Comparison of ENCODE assay signal across 12 cellular contexts in the genomic region with DNA sequence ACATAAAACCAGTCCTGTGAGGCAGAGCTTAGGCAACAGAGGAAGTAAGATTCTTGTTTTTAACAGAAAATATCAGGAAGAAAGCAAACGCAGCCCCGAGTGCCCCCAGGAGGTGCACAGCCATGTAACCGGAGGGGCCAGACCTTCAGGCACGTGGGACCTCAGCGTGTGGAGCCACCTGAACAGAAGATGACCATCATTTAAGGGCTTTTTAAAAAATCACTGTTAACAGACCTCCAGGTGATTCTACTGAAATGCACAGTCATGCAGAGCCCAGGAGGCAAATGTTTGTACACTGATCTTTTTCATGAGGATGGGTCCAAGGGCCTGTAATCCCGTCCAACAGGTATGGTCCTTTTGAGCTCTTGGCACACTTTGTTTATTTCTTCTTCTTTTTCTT. TPM values are rescaled to one million over a fixed set of nuclear protein-coding genes. Genes with fewer than 3 reads are reported as not detected.
DNase-seq lines count a peak whose midpoint lies in the region; ATAC-seq, FAIRE-seq and TF ChIP-seq lines count a peak whose summit lies in the region.
"Had no signal": no experiment of that assay in that cellular context is flagged by ENCODE, and none has a peak within 500 bp of the region (broad histone marks: within the 10 kb centered on the region; RNA-seq: fewer than 3 reads in every experiment).

No MANE protein-coding gene starts in this region.

- H3K4me1 ChIP-seq in HepG2 (ENCODE audit: insufficient read depth, low read length): 0 out of 2 replicates have a peak, but pooled peaks cover 7% of the 10 kb centered on the region
- H3K4me1 ChIP-seq in right lobe of liver: no peaks in the 10 kb centered on the region
- H3K4me1 ChIP-seq: SJSA1 had no signal

- H3K4me2 ChIP-seq in HepG2 (ENCODE audit: low read depth, low read length): no peak overlapping the region

- DNase-seq in HepG2 (ENCODE audit: low spot score) (no peak), right lobe of liver (no peak), NOMO-1 treated with dmso at 0.1 percent for 144 hours (lab: John Stamatoyannopoulos, UW; ENCODE audit: unreplicated experiment) (peak; percentile 61), D721Med (ENCODE audit: insufficient read length, low spot score) (no peak), kidney glomerular epithelial cell (lab: John Stamatoyannopoulos, UW) (no peak)
- peak in 1 of 2 donors; percentile 19 for DNase-seq in stimulated activated naive CD8-positive, alpha-beta T cell treated with anti-CD3 and anti-CD28 coated beads, Interleukin-15, amount 100 ng/mL, for 72 hours
- no peak for DNase-seq in stimulated activated CD4-positive, alpha-beta T cell treated with anti-CD3 and anti-CD28 coated beads, Interleukin-2, amount 100 ng/mL, for 24 hours
- DNase-seq: activated CD4-positive, alpha-beta T cell treated with anti-CD3 and anti-CD28 coated beads for 4 hours; activated naive CD4-positive, alpha-beta T cell treated with anti-CD3 and anti-CD28 coated beads, Interleukin-2, amount 10 ng/mL, durations not matched to agents 7 days and 5 days; NCI-H446 treated with DMSO at 0.1 percent for 48 hours had no signal

- CTCF ChIA-PET in HepG2 (lab: Yijun Ruan, JAX; ENCODE audit: low intra/inter-chr PET ratio, low total read pairs): no interaction called here

- in situ Hi-C loops in HepG2 (cut with HindIII; ENCODE audit: extremely low pct_ligation_motif_present, low pct_unique_long_range_greater_than_20kb): no loop called here

- POLR2A ChIA-PET in HepG2 (lab: Yijun Ruan, JAX): interaction anchor here (0.6 kb wide), 1 partner anchor 325 kb away, joined by 4 read pairs; no protein-coding TSS in a partner anchor

- H3K9ac ChIP-seq in HepG2 (ENCODE audit: insufficient read depth, low read depth, low read length): no peak overlapping the region

- intact Hi-C loops in HepG2 (cut with micrococcal nuclease; ENCODE audit: unreplicated experiment) (no loop called here), right lobe of liver (cut with DNase I) (no loop called here)

- no TSS peak for BruUV-seq in HepG2 (replicated peaks; lab: Mats Ljungman, UMichigan)

- FAIRE-seq in HepG2 (lab: Jason Lieb, UNC) (no peak), D721Med (lab: Jason Lieb, UNC) (no peak)

- no peak overlapping the region for H3K27ac ChIP-seq in HepG2 (ENCODE audit: extremely low read length, insufficient read depth, low read length)
- H3K27ac ChIP-seq in right lobe of liver: no peak overlapping the region
- H3K27ac ChIP-seq: SJSA1 had no signal

- no peaks in the 10 kb centered on the region for H3K27me3 Mint-ChIP-seq in activated naive CD8-positive, alpha-beta T cell
- H3K27me3 Mint-ChIP-seq in stimulated activated naive CD8-positive, alpha-beta T cell treated with anti-CD3 and anti-CD28 coated beads, Interleukin-15, amount 100 ng/mL, for 72 hours: no peaks in the 10 kb centered on the region

- no peaks in the 10 kb centered on the region for H3K79me2 ChIP-seq in HepG2 (ENCODE audit: insufficient read depth, low read length)

- no peaks in the 10 kb centered on the region for H3K9me3 Mint-ChIP-seq in activated naive CD8-positive, alpha-beta T cell (ENCODE audit: low read depth)
- H3K9me3 Mint-ChIP-seq in stimulated activated naive CD8-positive, alpha-beta T cell treated with anti-CD3 and anti-CD28 coated beads, Interleukin-15, amount 100 ng/mL, for 72 hours: peaks cover 6 to 8% of the 10 kb centered on the region in 2 donors
- H3K9me3 Mint-ChIP-seq: activated naive CD4-positive, alpha-beta T cell treated with anti-CD3 and anti-CD28 coated beads, Interleukin-2, amount 10 ng/mL, durations not matched to agents 7 days and 5 days had no signal

- H4K20me1 ChIP-seq in HepG2 (ENCODE audit: insufficient read depth, low read length): no peaks in the 10 kb centered on the region

- ATAC-seq in HepG2 (no peak; the same call in 2 of the 3 replicates), right lobe of liver (no peak)
- peak; percentile 81 for ATAC-seq in stimulated activated naive CD8-positive, alpha-beta T cell treated with anti-CD3 and anti-CD28 coated beads, Interleukin-15, amount 100 ng/mL, for 72 hours

- peaks cover 19% of the 10 kb centered on the region for H3K4me1 Mint-ChIP-seq in activated naive CD8-positive, alpha-beta T cell (ENCODE audit: low read depth)
- H3K4me1 Mint-ChIP-seq in stimulated activated naive CD8-positive, alpha-beta T cell treated with anti-CD3 and anti-CD28 coated beads, Interleukin-15, amount 100 ng/mL, for 72 hours: peaks cover 24% of the 10 kb centered on the region
- H3K4me1 Mint-ChIP-seq: activated naive CD4-positive, alpha-beta T cell treated with anti-CD3 and anti-CD28 coated beads, Interleukin-2, amount 10 ng/mL, durations not matched to agents 7 days and 5 days had no signal

- H3K9me3 ChIP-seq in HepG2 (ENCODE audit: low read length) (no peaks in the 10 kb centered on the region), right lobe of liver (no peaks in the 10 kb centered on the region)
- H3K9me3 ChIP-seq: SJSA1 had no signal

- peaks cover 4% of the 10 kb centered on the region for H3K36me3 Mint-ChIP-seq in activated naive CD8-positive, alpha-beta T cell

- no peaks in the 10 kb centered on the region for H3K27me3 ChIP-seq in HepG2 (ENCODE audit: control insufficient read depth in 1 of 2, insufficient read depth in 2 of 2, low read length in 2 of 2)
- no peaks in the 10 kb centered on the region for H3K27me3 ChIP-seq in right lobe of liver
- H3K27me3 ChIP-seq: SJSA1 had no signal

- no peak overlapping the region for H3K4me3 Mint-ChIP-seq in activated naive CD8-positive, alpha-beta T cell
- no peak overlapping the region for H3K4me3 Mint-ChIP-seq in stimulated activated naive CD8-positive, alpha-beta T cell treated with anti-CD3 and anti-CD28 coated beads, Interleukin-15, amount 100 ng/mL, for 72 hours
- H3K4me3 Mint-ChIP-seq: activated naive CD4-positive, alpha-beta T cell treated with anti-CD3 and anti-CD28 coated beads, Interleukin-2, amount 10 ng/mL, durations not matched to agents 7 days and 5 days had no signal

- TF ChIP-seq POLR2A in HepG2 (IDR thresholded peaks at IDR 0.05; ENCODE audit: insufficient read depth in 1 of 2, low read depth in 2 of 2, low read length in 2 of 2) (no peak), right lobe of liver (IDR thresholded peaks at IDR 0.05) (no peak)

- no peak for TF ChIP-seq EP300 in HepG2 (IDR thresholded peaks at IDR 0.05; ENCODE audit: low read depth in 2 of 2, low read length in 2 of 2)
- TF ChIP-seq EP300 in HepG2 (CRISPR knock-in tag; IDR thresholded peaks at IDR 0.05; ENCODE audit: borderline replicate concordance): no peak

- TF ChIP-seq CTCF in HepG2 (CRISPR knock-in tag; IDR thresholded peaks at IDR 0.05) (no peak), right lobe of liver (IDR thresholded peaks at IDR 0.05) (no peak), D721Med (IDR thresholded peaks at IDR 0.05; ENCODE audit: insufficient read depth, missing control alignments) (no peak)

- TF ChIP-seq RAD21 in HepG2 (CRISPR knock-in tag; IDR thresholded peaks at IDR 0.05): no peak

- H3K27ac Mint-ChIP-seq in activated naive CD8-positive, alpha-beta T cell: peak overlapping the region; percentile 38
- no peak overlapping the region for H3K27ac Mint-ChIP-seq in stimulated activated naive CD8-positive, alpha-beta T cell treated with anti-CD3 and anti-CD28 coated beads, Interleukin-15, amount 100 ng/mL, for 72 hours
- H3K27ac Mint-ChIP-seq: activated naive CD4-positive, alpha-beta T cell treated with anti-CD3 and anti-CD28 coated beads, Interleukin-2, amount 10 ng/mL, durations not matched to agents 7 days and 5 days had no signal

- no peak overlapping the region for H3K4me3 ChIP-seq in HepG2 (replicated peaks in 1 of 3; ENCODE audit: insufficient read depth in 1 of 3, low read depth in 2 of 3, low read length in 3 of 3)
- H3K4me3 ChIP-seq in right lobe of liver: no peak overlapping the region
- H3K4me3 ChIP-seq: SJSA1 had no signal

- H2AFZ ChIP-seq in HepG2 (ENCODE audit: low read length): no peak overlapping the region

- WGBS in HepG2 (ENCODE audit: low lambda C conversion rate): 55% methylated on average over 6 of the region's 6 CpGs
- 66% methylated on average over 6 of the region's 6 CpGs for WGBS in right lobe of liver (ENCODE audit: insufficient coverage, low coverage, low lambda C conversion rate, missing lambda C conversion rate)

- H3K36me3 ChIP-seq in HepG2 (replicated peaks in 1 of 2; ENCODE audit: control insufficient read depth in 1 of 2, insufficient read depth in 2 of 2, low read length in 2 of 2) (peaks cover under 1 to 3% of the 10 kb centered on the region in 2 experiments; a peak in 2 of 5 replicates), right lobe of liver (peaks cover 0 to 7% (median 3%) of the 10 kb centered on the region in 4 donors)

RNA-seq across cellular contexts. Expression of gene SPG21, which starts 38.8 kb away (rescaled TPM):
- 42.4 and 53.0 TPM in 2 replicates for total RNA-seq in HepG2 (2016; rRNA removed; fragmentation: Illumina TruSeq; extraction: Trizol)
- total RNA-seq in HepG2 (2016; cell fraction: cytosol; rRNA removed; fragmentation: Illumina TruSeq; extraction: Trizol; ENCODE audit: low read depth): 56.6 and 57.5 TPM in 2 replicates
- total RNA-seq in HepG2 (2016; cell fraction: insoluble cytoplasmic fraction; rRNA removed; fragmentation: Illumina TruSeq; extraction: Trizol): 43.5 and 50.8 TPM in 2 replicates
- total RNA-seq in HepG2 (2016; cell fraction: membrane; rRNA removed; fragmentation: Illumina TruSeq; extraction: Trizol): 111 and 115 TPM in 2 replicates
- total RNA-seq in HepG2 (2016; cell fraction: nucleus; rRNA removed; fragmentation: Illumina TruSeq; extraction: Trizol): 31.3 and 35.8 TPM in 2 replicates
- polyA plus RNA-seq in HepG2 (2011; rRNA removed): 29.1 and 36.7 TPM in 2 replicates
- 41.8 and 47.6 TPM in 2 replicates for polyA plus RNA-seq in HepG2 (2011; cell fraction: cytosol; rRNA removed)
- 13.3 and 18.4 TPM in 2 replicates for polyA plus RNA-seq in HepG2 (2011; cell fraction: nucleus; rRNA removed)
- 33.1 and 45.9 TPM in 2 replicates for polyA plus RNA-seq in HepG2 (2012)
- polyA plus RNA-seq in HepG2 (2016; cell fraction: cytosol; fragmentation: Illumina TruSeq; extraction: Trizol; ENCODE audit: low read depth): 99.2 and 108 TPM in 2 replicates
- polyA plus RNA-seq in HepG2 (2016; cell fraction: insoluble cytoplasmic fraction; fragmentation: Illumina TruSeq; extraction: Trizol; ENCODE audit: low read depth): 81.6 and 86.6 TPM in 2 replicates
- 164 and 173 TPM in 2 replicates for polyA plus RNA-seq in HepG2 (2016; cell fraction: membrane; fragmentation: Illumina TruSeq; extraction: Trizol; ENCODE audit: low read depth)
- 60.9 and 72.5 TPM in 2 replicates for polyA plus RNA-seq in HepG2 (2016; cell fraction: nucleus; fragmentation: Illumina TruSeq; extraction: Trizol; ENCODE audit: insufficient read depth, low read depth)
- polyA minus RNA-seq in HepG2 (2011; rRNA and poly(A)+ RNA removed; ENCODE audit: low replicate concordance): 29.3 and 66.6 TPM in 2 replicates
- polyA minus RNA-seq in HepG2 (2011; cell fraction: cytosol; rRNA and poly(A)+ RNA removed): 21.4 and 25.0 TPM in 2 replicates
- 20.6 and 27.8 TPM in 2 replicates for polyA minus RNA-seq in HepG2 (2011; cell fraction: nucleus; rRNA and poly(A)+ RNA removed)
- total RNA-seq in right lobe of liver: 10 to 100 TPM; 35.2 to 70.4 (median 52.2) TPM

RNA-seq across cellular contexts. Expression of gene ANKDD1A, which starts 39.2 kb away (rescaled TPM):
- total RNA-seq in HepG2 (2016; rRNA removed; fragmentation: Illumina TruSeq; extraction: Trizol) (0.11 TPM in 2 replicates), right lobe of liver (1 to 10 TPM in 1 of 6 experiments, under 1 TPM in 5; 0.29 to 1.1 (median 0.47) TPM)
- total RNA-seq in HepG2 (2016; cell fraction: cytosol; rRNA removed; fragmentation: Illumina TruSeq; extraction: Trizol; ENCODE audit: low read depth): not detected in 2 replicates
- 0.09 TPM in 1 of 2 replicates, not detected in the other for total RNA-seq in HepG2 (2016; cell fraction: insoluble cytoplasmic fraction; rRNA removed; fragmentation: Illumina TruSeq; extraction: Trizol)
- not detected in 2 replicates for total RNA-seq in HepG2 (2016; cell fraction: membrane; rRNA removed; fragmentation: Illumina TruSeq; extraction: Trizol)
- total RNA-seq in HepG2 (2016; cell fraction: nucleus; rRNA removed; fragmentation: Illumina TruSeq; extraction: Trizol): not detected in 2 replicates
- 0.17 and 0.48 TPM in 2 replicates for polyA plus RNA-seq in HepG2 (2011; rRNA removed)
- polyA plus RNA-seq in HepG2 (2011; cell fraction: cytosol; rRNA removed): 0.19 and 0.23 TPM in 2 replicates
- polyA plus RNA-seq in HepG2 (2011; cell fraction: nucleus; rRNA removed): 1.3 and 1.5 TPM in 2 replicates
- polyA plus RNA-seq in HepG2 (2012): 0.21 and 0.31 TPM in 2 replicates
- polyA plus RNA-seq in HepG2 (2016; cell fraction: cytosol; fragmentation: Illumina TruSeq; extraction: Trizol; ENCODE audit: low read depth): not detected in 2 replicates
- not detected in 2 replicates for polyA plus RNA-seq in HepG2 (2016; cell fraction: insoluble cytoplasmic fraction; fragmentation: Illumina TruSeq; extraction: Trizol; ENCODE audit: low read depth)
- not detected in 2 replicates for polyA plus RNA-seq in HepG2 (2016; cell fraction: membrane; fragmentation: Illumina TruSeq; extraction: Trizol; ENCODE audit: low read depth)
- polyA plus RNA-seq in HepG2 (2016; cell fraction: nucleus; fragmentation: Illumina TruSeq; extraction: Trizol; ENCODE audit: insufficient read depth, low read depth): not detected in 2 replicates
- polyA minus RNA-seq in HepG2 (2011; rRNA and poly(A)+ RNA removed; ENCODE audit: low replicate concordance): 0.40 TPM in 2 replicates
- not detected in 2 replicates for polyA minus RNA-seq in HepG2 (2011; cell fraction: cytosol; rRNA and poly(A)+ RNA removed)
- not detected in 2 replicates for polyA minus RNA-seq in HepG2 (2011; cell fraction: nucleus; rRNA and poly(A)+ RNA removed)
